In genomic region chr16:23712976-23713375, GRCh38 we compare ENCODE assay signal across 1 cellular context.
TF ChIP-seq lines count a peak whose summit lies in the region.

Gene ERN2 (minus strand): TSS chr16:23713222. CDS start chr16:23713187, 35 bp downstream.

TF ChIP-seq in H1, 55 proteins besides CTCF, POLR2A, EP300 and RAD21:
- TF ChIP-seq KDM4A (IDR thresholded peaks at IDR 0.05; ENCODE audit: low read depth, low read length, severe bottlenecking) (peak; percentile 92), MAX (IDR thresholded peaks at IDR 0.05) (peak; percentile 40), RFX5 (IDR thresholded peaks at IDR 0.05; ENCODE audit: borderline replicate concordance, low read depth, low read length) (no peak), POLR2AphosphoS5 (IDR thresholded peaks at IDR 0.05; ENCODE audit: low read depth, low read length) (no peak), EZH2 (IDR thresholded peaks at IDR 0.05; ENCODE audit: low read depth, low read length, severe bottlenecking) (peak; percentile 34), SUZ12 (IDR thresholded peaks at IDR 0.05; ENCODE audit: low read length) (0 out of 2 replicates have a peak, but pooled peaks have one; percentile 54)
